ENCODE assay signal across 1 cellular context in genomic region chr3:194090716-194091115, GRCh38.
TF ChIP-seq lines count a peak whose summit lies in the region.

No MANE protein-coding gene starts in this region.

TF ChIP-seq in HCT116, 20 proteins besides CTCF, POLR2A, EP300 and RAD21 (continued from another document):
- no peak for TF ChIP-seq ELF1 (IDR thresholded peaks at IDR 0.05; ENCODE audit: borderline replicate concordance, low read depth)
- TF ChIP-seq TCF7L2 (IDR thresholded peaks at IDR 0.05; ENCODE audit: borderline replicate concordance, extremely low read depth, insufficient read depth, insufficient read length), result no peak
- TF ChIP-seq ZFX (IDR thresholded peaks at IDR 0.05), result no peak
- TF ChIP-seq CBX3 (IDR thresholded peaks at IDR 0.05; ENCODE audit: low read depth), result no peak
- TF ChIP-seq SIN3A (IDR thresholded peaks at IDR 0.05; ENCODE audit: low read depth), result no peak
- no peak for TF ChIP-seq ATF3 (IDR thresholded peaks at IDR 0.05)
- no peak for TF ChIP-seq EGR1 (IDR thresholded peaks at IDR 0.05; ENCODE audit: low read depth)
- TF ChIP-seq YY1 (IDR thresholded peaks at IDR 0.05; ENCODE audit: extremely low read depth, insufficient replicate concordance, low read depth, low read length), result no peak
- no peak for TF ChIP-seq POLR2AphosphoS5 (IDR thresholded peaks at IDR 0.05; ENCODE audit: low read depth, low read length)
